2 cellular contexts compared by ENCODE assay signal in the genomic region with DNA sequence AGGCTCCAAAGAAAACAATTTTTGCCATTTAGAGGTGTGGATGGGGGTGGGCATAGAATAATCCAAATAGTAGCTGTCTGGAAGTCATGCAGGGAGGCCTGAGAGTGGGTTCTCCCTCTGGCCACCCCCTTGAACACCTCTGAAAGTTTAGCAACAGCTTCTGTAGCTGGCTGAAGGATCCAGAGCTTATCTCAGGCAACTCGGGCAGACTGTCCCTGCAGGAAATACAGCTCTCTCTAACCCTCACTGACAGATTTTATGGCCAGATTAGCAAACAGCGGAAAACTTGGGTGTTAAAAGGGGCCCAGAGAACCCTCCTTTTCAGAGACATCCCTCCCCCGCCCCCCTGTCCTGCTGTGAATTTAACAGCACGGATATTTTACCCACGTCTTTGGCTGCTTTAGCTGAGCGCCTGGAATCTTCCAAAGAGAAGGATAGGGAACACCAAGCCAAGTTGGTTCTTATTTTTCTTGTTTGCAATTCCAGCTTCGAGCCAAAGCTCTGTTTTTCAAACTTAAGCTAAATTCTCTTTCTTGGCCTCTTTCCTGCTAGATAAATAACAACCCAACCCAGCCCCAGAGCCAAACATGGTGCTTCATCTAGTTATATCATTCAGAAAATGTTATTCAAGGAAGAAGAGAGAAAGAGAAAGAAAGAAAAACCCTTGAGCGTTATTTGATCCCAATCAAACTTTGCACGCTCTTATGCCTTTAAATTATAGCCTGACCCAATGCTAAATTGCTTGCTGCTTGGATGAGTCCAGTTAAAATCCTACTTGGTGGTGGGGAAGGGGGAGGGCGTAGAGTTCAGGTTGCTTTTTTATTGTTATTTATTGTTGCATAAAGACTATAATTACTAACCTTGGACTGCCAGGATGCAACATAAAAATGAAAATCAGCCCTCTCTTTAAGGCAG.
TF ChIP-seq lines count a peak whose summit lies in the region.

No MANE protein-coding gene starts in this region.

TF ChIP-seq in liver, 16 proteins besides CTCF, POLR2A, EP300 and RAD21:
- TF ChIP-seq RXRA (IDR thresholded peaks at IDR 0.05) (no peak), EGR1 (IDR thresholded peaks at IDR 0.05; ENCODE audit: low read depth in 2 of 2) (no peak), JUND (IDR thresholded peaks at IDR 0.05) (no peak), REST (IDR thresholded peaks at IDR 0.05) (no peak), FOXA2 (IDR thresholded peaks at IDR 0.05) (no peak), GABPA (IDR thresholded peaks at IDR 0.05 in 1 of 2, conservative IDR thresholded peaks at IDR 0.05 in 1 of 2) (no peak), HNF4G (IDR thresholded peaks at IDR 0.05) (no peak), HNF4A (conservative IDR thresholded peaks at IDR 0.05) (no peak), SP1 (IDR thresholded peaks at IDR 0.05) (no peak), FOXA1 (IDR thresholded peaks at IDR 0.05) (no peak), ZBTB33 (IDR thresholded peaks at IDR 0.05) (no peak), ATF3 (IDR thresholded peaks at IDR 0.05) (no peak), NR2F2 (IDR thresholded peaks at IDR 0.05) (no peak), YY1 (IDR thresholded peaks at IDR 0.05) (no peak), TAF1 (conservative IDR thresholded peaks at IDR 0.05) (no peak)
- TF ChIP-seq, protein P1, sequence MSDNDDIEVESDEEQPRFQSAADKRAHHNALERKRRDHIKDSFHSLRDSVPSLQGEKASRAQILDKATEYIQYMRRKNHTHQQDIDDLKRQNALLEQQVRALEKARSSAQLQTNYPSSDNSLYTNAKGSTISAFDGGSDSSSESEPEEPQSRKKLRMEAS (IDR thresholded peaks at IDR 0.05) = no peak

TF ChIP-seq in HepG2, 621 proteins besides CTCF, POLR2A, EP300 and RAD21:
- TF ChIP-seq ISX (CRISPR knock-in tag; conservative IDR thresholded peaks at IDR 0.05) (no peak), ZNF10 (CRISPR knock-in tag; IDR thresholded peaks at IDR 0.05; ENCODE audit: borderline replicate concordance, low read depth) (no peak), CEBPB (IDR thresholded peaks at IDR 0.05; ENCODE audit: borderline replicate concordance, low read depth, low read length) (no peak), POLR2AphosphoS5 (IDR thresholded peaks at IDR 0.05; ENCODE audit: low read depth, low read length) (no peak), TFE3 (CRISPR knock-in tag; IDR thresholded peaks at IDR 0.05) (no peak), ZNF343 (CRISPR knock-in tag; IDR thresholded peaks at IDR 0.05) (no peak), NR2C2 (CRISPR knock-in tag; IDR thresholded peaks at IDR 0.05; ENCODE audit: borderline replicate concordance) (no peak), KAT8 (CRISPR knock-in tag; IDR thresholded peaks at IDR 0.05) (no peak), ZNF569 (CRISPR knock-in tag; IDR thresholded peaks at IDR 0.05; ENCODE audit: borderline replicate concordance) (no peak), SMAD9 (CRISPR knock-in tag; IDR thresholded peaks at IDR 0.05) (no peak), NPAS2 (CRISPR knock-in tag; IDR thresholded peaks at IDR 0.05; ENCODE audit: borderline replicate concordance) (no peak), PCBP2 (optimal IDR thresholded peaks at IDR 0.05; ENCODE audit: low read depth, low read length, poor library complexity, severe bottlenecking) (no peak), HCFC1 (IDR thresholded peaks at IDR 0.05; ENCODE audit: low read depth, low read length) (no peak), ZNF780A (CRISPR knock-in tag; IDR thresholded peaks at IDR 0.05) (no peak), ZNF34 (CRISPR knock-in tag; IDR thresholded peaks at IDR 0.05; ENCODE audit: borderline replicate concordance) (no peak), SOX5 (CRISPR knock-in tag; IDR thresholded peaks at IDR 0.05; ENCODE audit: borderline replicate concordance) (no peak), ZNF652 (CRISPR knock-in tag; IDR thresholded peaks at IDR 0.05; ENCODE audit: borderline replicate concordance, low read depth) (no peak)
- TF ChIP-seq, protein P2, sequence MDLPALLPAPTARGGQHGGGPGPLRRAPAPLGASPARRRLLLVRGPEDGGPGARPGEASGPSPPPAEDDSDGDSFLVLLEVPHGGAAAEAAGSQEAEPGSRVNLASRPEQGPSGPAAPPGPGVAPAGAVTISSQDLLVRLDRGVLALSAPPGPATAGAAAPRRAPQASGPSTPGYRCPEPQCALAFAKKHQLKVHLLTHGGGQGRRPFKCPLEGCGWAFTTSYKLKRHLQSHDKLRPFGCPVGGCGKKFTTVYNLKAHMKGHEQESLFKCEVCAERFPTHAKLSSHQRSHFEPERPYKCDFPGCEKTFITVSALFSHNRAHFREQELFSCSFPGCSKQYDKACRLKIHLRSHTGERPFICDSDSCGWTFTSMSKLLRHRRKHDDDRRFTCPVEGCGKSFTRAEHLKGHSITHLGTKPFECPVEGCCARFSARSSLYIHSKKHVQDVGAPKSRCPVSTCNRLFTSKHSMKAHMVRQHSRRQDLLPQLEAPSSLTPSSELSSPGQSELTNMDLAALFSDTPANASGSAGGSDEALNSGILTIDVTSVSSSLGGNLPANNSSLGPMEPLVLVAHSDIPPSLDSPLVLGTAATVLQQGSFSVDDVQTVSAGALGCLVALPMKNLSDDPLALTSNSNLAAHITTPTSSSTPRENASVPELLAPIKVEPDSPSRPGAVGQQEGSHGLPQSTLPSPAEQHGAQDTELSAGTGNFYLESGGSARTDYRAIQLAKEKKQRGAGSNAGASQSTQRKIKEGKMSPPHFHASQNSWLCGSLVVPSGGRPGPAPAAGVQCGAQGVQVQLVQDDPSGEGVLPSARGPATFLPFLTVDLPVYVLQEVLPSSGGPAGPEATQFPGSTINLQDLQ (CRISPR knock-in tag; IDR thresholded peaks at IDR 0.05) = no peak
- TF ChIP-seq, protein P3, sequence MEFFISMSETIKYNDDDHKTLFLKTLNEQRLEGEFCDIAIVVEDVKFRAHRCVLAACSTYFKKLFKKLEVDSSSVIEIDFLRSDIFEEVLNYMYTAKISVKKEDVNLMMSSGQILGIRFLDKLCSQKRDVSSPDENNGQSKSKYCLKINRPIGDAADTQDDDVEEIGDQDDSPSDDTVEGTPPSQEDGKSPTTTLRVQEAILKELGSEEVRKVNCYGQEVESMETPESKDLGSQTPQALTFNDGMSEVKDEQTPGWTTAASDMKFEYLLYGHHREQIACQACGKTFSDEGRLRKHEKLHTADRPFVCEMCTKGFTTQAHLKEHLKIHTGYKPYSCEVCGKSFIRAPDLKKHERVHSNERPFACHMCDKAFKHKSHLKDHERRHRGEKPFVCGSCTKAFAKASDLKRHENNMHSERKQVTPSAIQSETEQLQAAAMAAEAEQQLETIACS (CRISPR knock-in tag; IDR thresholded peaks at IDR 0.05) = no peak
